19 cellular contexts compared by ENCODE assay signal in genomic region chr2:235852528-235852920, GRCh38.
DNase-seq lines count a peak whose midpoint lies in the region; ATAC-seq and TF ChIP-seq lines count a peak whose summit lies in the region.
"Had no signal": no experiment of that assay in that cellular context is flagged by ENCODE, and none has a peak within 500 bp of the region (broad histone marks: within the 10 kb centered on the region; RNA-seq: fewer than 3 reads in every experiment).

No MANE protein-coding gene starts in this region.

- no peaks in the 10 kb centered on the region for H3K36me3 Mint-ChIP-seq in glutamatergic neuron (ENCODE audit: unreplicated experiment)
- no peaks in the 10 kb centered on the region for H3K36me3 Mint-ChIP-seq in neural crest cell (ENCODE audit: low read depth)
- H3K36me3 Mint-ChIP-seq: CD8-positive, alpha-beta T cell had no signal

- WGBS in right cardiac atrium, result 63% methylated on average over 11 of the region's 11 CpGs

- H3K4me1 ChIP-seq in cardiac muscle cell (ENCODE audit: low read depth) (peaks cover 34% of the 10 kb centered on the region), right cardiac atrium (ENCODE audit: control insufficient read depth, insufficient read depth, low read length) (no peaks in the 10 kb centered on the region)
- H3K4me1 ChIP-seq: BLaER1 had no signal

- H3K4me1 Mint-ChIP-seq in glutamatergic neuron (ENCODE audit: low read depth, unreplicated experiment) (peaks cover 28% of the 10 kb centered on the region), neural crest cell (peaks cover 71% of the 10 kb centered on the region)

- ATAC-seq in right cardiac atrium, result no peak
- ATAC-seq: CD8-positive, alpha-beta T cell; GM12878 had no signal

- no peaks in the 10 kb centered on the region for H3K36me3 ChIP-seq in cardiac muscle cell

- H3K27ac ChIP-seq in cardiac muscle cell (peak overlapping the region; percentile 78), right cardiac atrium (ENCODE audit: low read length) (no peak overlapping the region)
- H3K27ac ChIP-seq: BLaER1, GM23248 had no signal

- no peak for TF ChIP-seq CTCF in cardiac muscle cell (IDR thresholded peaks at IDR 0.05; ENCODE audit: low read depth, low read length)
- TF ChIP-seq CTCF in glutamatergic neuron (IDR thresholded peaks at IDR 0.05; ENCODE audit: partially characterized antibody, unreplicated experiment), result no peak
- no peak for TF ChIP-seq CTCF in neural crest cell (conservative IDR thresholded peaks at IDR 0.05)

- H3K27ac Mint-ChIP-seq in glutamatergic neuron (ENCODE audit: unreplicated experiment), result no peak overlapping the region
- peak overlapping the region; percentile 93 for H3K27ac Mint-ChIP-seq in neural crest cell (ENCODE audit: unreplicated experiment)
- H3K27ac Mint-ChIP-seq: CD8-positive, alpha-beta T cell had no signal

- H3K9me3 Mint-ChIP-seq in glutamatergic neuron (ENCODE audit: unreplicated experiment) (peaks cover 5% of the 10 kb centered on the region), neural crest cell (no peaks in the 10 kb centered on the region)
- H3K9me3 Mint-ChIP-seq: CD8-positive, alpha-beta T cell had no signal

- DNase-seq in cardiac muscle cell (ENCODE audit: low read depth in 1 of 2, low spot score in 1 of 2), result peak in 1 of 2 donors; percentile 76
- no peak for DNase-seq in right cardiac atrium
- peak; percentile 33 for DNase-seq in glutamatergic neuron
- peak; percentile 45 for DNase-seq in neural crest cell (ENCODE audit: low read depth, low spot score)
- no peak for DNase-seq in D341Med (ENCODE audit: low spot score)
- DNase-seq in stimulated activated CD4-positive, alpha-beta T cell treated with anti-CD3 and anti-CD28 coated beads, Interleukin-12 subunit alpha, Interleukin-12 subunit beta, amount 100 ng/mL, for 4 hours, result no peak
- no peak for DNase-seq in GOT3 (lab: John Stamatoyannopoulos, UW)
- no peak for DNase-seq in NCI-H1436 treated with DMSO at 0.1 percent for 48 hours (lab: John Stamatoyannopoulos, UW)
- DNase-seq: 8988T; CD8-positive, alpha-beta T cell; DMS79 treated with DMSO at 0.1 percent for 48 hours; GM23248; NCI-H1105 treated with DMSO at 0.1 percent for 48 hours; NCI-H187 treated with DMSO at 0.1 percent for 48 hours; NCI-H446; NCI-H69; OCI-M1 had no signal

- intact Hi-C loops in right cardiac atrium (cut with DNase I), result no loop called here

- peaks cover 3% of the 10 kb centered on the region for H3K27me3 Mint-ChIP-seq in glutamatergic neuron (ENCODE audit: unreplicated experiment)
- no peaks in the 10 kb centered on the region for H3K27me3 Mint-ChIP-seq in neural crest cell (ENCODE audit: low read depth)

- H3K27me3 ChIP-seq in cardiac muscle cell (no peaks in the 10 kb centered on the region), right cardiac atrium (ENCODE audit: control insufficient read depth, insufficient read depth) (no peaks in the 10 kb centered on the region)
- H3K27me3 ChIP-seq: BLaER1 had no signal

- H3K4me3 ChIP-seq in cardiac muscle cell (no peak overlapping the region), right cardiac atrium (ENCODE audit: low read length) (no peak overlapping the region)
- H3K4me3 ChIP-seq: BLaER1, GM12878, GM23248 had no signal

- H3K9me3 ChIP-seq in cardiac muscle cell (ENCODE audit: low read depth) (no peaks in the 10 kb centered on the region), right cardiac atrium (ENCODE audit: control insufficient read depth, low read length) (no peaks in the 10 kb centered on the region)
- H3K9me3 ChIP-seq: BLaER1 had no signal

- H3K4me3 Mint-ChIP-seq in glutamatergic neuron (ENCODE audit: unreplicated experiment), result peak overlapping the region; percentile 26
- H3K4me3 Mint-ChIP-seq in neural crest cell, result peak overlapping the region; percentile 82
- H3K4me3 Mint-ChIP-seq: CD8-positive, alpha-beta T cell had no signal

Comparison
In these comparisons a context has a peak if more than half of its experiments do, and no peak if none do; other contexts are left out.
1. DNase-seq: peak in glutamatergic neuron (single experiment) and neural crest cell (single experiment); none in right cardiac atrium (0 of 3), D341Med (single experiment), stimulated activated CD4-positive, alpha-beta T cell treated with anti-CD3 and anti-CD28 coated beads, Interleukin-12 subunit alpha, Interleukin-12 subunit beta, amount 100 ng/mL, for 4 hours (single experiment), GOT3 (single experiment) and NCI-H1436 treated with DMSO at 0.1 percent for 48 hours (single experiment).